In the genomic region with DNA sequence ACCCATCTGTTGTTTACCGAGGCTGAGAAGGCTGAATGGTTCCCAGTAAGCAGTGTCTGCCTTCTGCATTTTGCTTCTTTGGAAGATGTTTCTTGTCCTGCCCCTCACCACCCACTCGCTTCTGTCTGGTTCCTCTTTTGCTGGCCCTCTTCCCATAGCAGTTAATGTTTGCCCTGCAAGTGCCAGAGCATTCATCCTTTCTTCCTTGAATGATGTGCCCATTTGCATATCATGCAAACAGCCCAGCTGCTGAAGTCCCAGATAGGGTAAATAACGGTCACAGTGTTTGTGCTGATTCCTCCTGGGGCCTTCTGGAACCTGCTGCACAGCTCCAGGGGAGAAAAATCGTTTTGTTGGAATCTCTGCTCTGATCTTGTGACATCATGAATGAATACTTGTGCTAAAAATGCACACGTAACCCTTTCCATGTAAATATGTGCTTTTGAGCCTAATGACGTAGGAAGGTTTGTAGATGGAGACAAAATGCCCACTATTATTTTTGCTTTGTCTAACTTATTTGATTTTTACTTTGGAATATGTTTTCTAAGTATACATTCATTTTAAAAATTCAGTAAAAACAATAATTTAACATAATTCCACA, we compare ENCODE assay signal across 10 cellular contexts.
DNase-seq lines count a peak whose midpoint lies in the region; ATAC-seq and TF ChIP-seq lines count a peak whose summit lies in the region.
"Had no signal": no experiment of that assay in that cellular context is flagged by ENCODE, and none has a peak within 500 bp of the region (broad histone marks: within the 10 kb centered on the region; RNA-seq: fewer than 3 reads in every experiment).

No MANE protein-coding gene starts in this region.

- no peak overlapping the region for H3K4me3 ChIP-seq in right atrium auricular region
- no peak overlapping the region for H3K4me3 ChIP-seq in tibial nerve
- H3K4me3 ChIP-seq in spleen: no peak overlapping the region
- H3K4me3 ChIP-seq: GM23248 had no signal

- H3K9me3 ChIP-seq in right atrium auricular region: no peaks in the 10 kb centered on the region
- H3K9me3 ChIP-seq in tibial nerve: no peaks in the 10 kb centered on the region
- peaks cover 0 to 5% (median 0%) of the 10 kb centered on the region in 8 donors for H3K9me3 ChIP-seq in spleen

- TF ChIP-seq POLR2A in tibial nerve (IDR thresholded peaks at IDR 0.05): no peak
- no peak for TF ChIP-seq POLR2A in spleen (IDR thresholded peaks at IDR 0.05)

- no peaks in the 10 kb centered on the region for H3K27me3 ChIP-seq in right atrium auricular region
- no peaks in the 10 kb centered on the region for H3K27me3 ChIP-seq in tibial nerve
- no peaks in the 10 kb centered on the region for H3K27me3 ChIP-seq in spleen (replicated peaks in 1 of 7)

- WGBS in tibial nerve, 2 donors: 14 to 19% methylated on average over 6 of the region's 6 CpGs
- 27 to 37% (median 30%) methylated on average over 6 of the region's 6 CpGs for WGBS in spleen, 5 donors

- no peak for TF ChIP-seq CTCF in right atrium auricular region (IDR thresholded peaks at IDR 0.05)
- TF ChIP-seq CTCF in tibial nerve (IDR thresholded peaks at IDR 0.05): no peak
- TF ChIP-seq CTCF in spleen (IDR thresholded peaks at IDR 0.05 in 8 of 11, conservative IDR thresholded peaks at IDR 0.05 in 3 of 11): no peak

- no peak for TF ChIP-seq EP300 in tibial nerve (IDR thresholded peaks at IDR 0.05)

- H3K4me1 ChIP-seq in right atrium auricular region (no peaks in the 10 kb centered on the region), tibial nerve (peaks cover 0 to 4% (median 0%) of the 10 kb centered on the region in 4 donors), spleen (no peaks in the 10 kb centered on the region)

- DNase-seq in left ventricle myocardium superior (no peak), right atrium auricular region (ENCODE audit: low spot score) (no peak), NCI-H1048 (lab: John Stamatoyannopoulos, UW) (peak; percentile 78), cerebellar cortex (ENCODE audit: low spot score) (peak; percentile 4), tibial nerve (ENCODE audit: low spot score in 2 of 2) (no peak), spleen (no peak)
- DNase-seq in stimulated activated naive CD8-positive, alpha-beta T cell treated with anti-CD3 and anti-CD28 coated beads, Interleukin-15, Interleukin-2, amounts not matched to agents 100 U/mL and 50 U/mL, for 24 hours: no peak
- DNase-seq: erythroblast, GM23248 had no signal

- ATAC-seq in left ventricle myocardium superior (peak; percentile 52), GM21786 (IDR thresholded peaks at IDR 0.05; ENCODE audit: unreplicated experiment) (no peak)
- no peak for ATAC-seq in stimulated activated naive CD8-positive, alpha-beta T cell treated with anti-CD3 and anti-CD28 coated beads, Interleukin-15, Interleukin-2, amounts not matched to agents 100 U/mL and 50 U/mL, for 24 hours

- intact Hi-C loops in left ventricle myocardium superior (cut with micrococcal nuclease) (no loop called here), spleen (cut with DNase I; ENCODE audit: low total_unique reads) (no loop called here)

- H3K27ac ChIP-seq in right atrium auricular region: no peak overlapping the region
- no peak overlapping the region for H3K27ac ChIP-seq in tibial nerve
- no peak overlapping the region for H3K27ac ChIP-seq in spleen
- H3K27ac ChIP-seq: GM23248 had no signal

- H3K36me3 ChIP-seq in right atrium auricular region: no peaks in the 10 kb centered on the region
- no peaks in the 10 kb centered on the region for H3K36me3 ChIP-seq in tibial nerve
- H3K36me3 ChIP-seq in spleen: no peaks in the 10 kb centered on the region

Comparison
In these comparisons a context has a peak if more than half of its experiments do, and no peak if none do; other contexts are left out.
1. DNase-seq: peak in NCI-H1048 (single experiment) and cerebellar cortex (single experiment); none in left ventricle myocardium superior (single experiment), right atrium auricular region (single experiment), tibial nerve (0 of 2), stimulated activated naive CD8-positive, alpha-beta T cell treated with anti-CD3 and anti-CD28 coated beads, Interleukin-15, Interleukin-2, amounts not matched to agents 100 U/mL and 50 U/mL, for 24 hours (single experiment) and spleen (single experiment).